Comparison of ENCODE assay signal across 1 cellular context in genomic region chr12:89239534-89239933, GRCh38.
TF ChIP-seq lines count a peak whose summit lies in the region.

No MANE protein-coding gene starts in this region.

TF ChIP-seq in IMR-90, 13 proteins besides CTCF, POLR2A, EP300 and RAD21 (continued from another document):
- TF ChIP-seq ELK1 (IDR thresholded peaks at IDR 0.05; ENCODE audit: borderline replicate concordance, low read depth, low read length) (no peak), RCOR1 (IDR thresholded peaks at IDR 0.05; ENCODE audit: insufficient replicate concordance, low read length) (no peak), CHD1 (IDR thresholded peaks at IDR 0.05; ENCODE audit: low read depth, low read length) (no peak), USF2 (IDR thresholded peaks at IDR 0.05; ENCODE audit: low read depth, low read length) (no peak), MAFK (IDR thresholded peaks at IDR 0.05; ENCODE audit: low read depth, low read length) (no peak)
